9 cellular contexts compared by ENCODE assay signal in the genomic region with DNA sequence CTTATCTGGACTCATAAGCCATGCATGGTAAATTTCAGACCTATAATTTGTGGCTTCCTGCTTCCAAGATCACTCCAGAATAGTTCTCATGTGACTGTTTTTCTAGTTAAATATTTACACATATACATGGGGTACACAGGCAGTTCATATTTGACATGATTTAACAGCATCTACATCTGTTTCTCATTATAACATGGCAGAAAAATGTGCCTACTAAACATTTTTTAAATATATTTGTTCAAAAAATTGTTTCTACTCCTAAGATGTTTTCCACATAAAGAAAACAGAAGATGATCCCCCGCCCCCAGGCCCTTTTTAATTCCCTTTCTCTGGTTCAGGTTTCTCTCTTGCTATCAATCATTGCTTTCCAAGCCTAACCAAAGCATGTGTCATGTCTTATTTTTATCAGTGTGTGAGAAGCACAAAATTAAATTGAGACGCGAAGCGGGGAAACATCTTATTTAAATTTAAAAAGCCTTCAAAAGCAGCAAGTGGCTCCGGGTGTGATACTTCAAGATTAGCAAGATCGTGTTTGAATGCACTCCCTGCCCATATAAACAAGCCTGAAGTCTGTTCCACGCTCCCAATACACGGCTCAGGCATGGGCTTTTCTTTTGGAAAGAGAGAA. TPM values are rescaled to one million over a fixed set of nuclear protein-coding genes. Genes with fewer than 3 reads are reported as not detected.
DNase-seq lines count a peak whose midpoint lies in the region; ATAC-seq and TF ChIP-seq lines count a peak whose summit lies in the region.
"Had no signal": no experiment of that assay in that cellular context is flagged by ENCODE, and none has a peak within 500 bp of the region (broad histone marks: within the 10 kb centered on the region; RNA-seq: fewer than 3 reads in every experiment).

No MANE protein-coding gene starts in this region.

- DNase-seq in A673 (ENCODE audit: low spot score) (peak; percentile 59), NCI-H69 (lab: John Stamatoyannopoulos, UW) (peak; percentile 74), glomerular visceral epithelial cell (ENCODE audit: extremely low spot score) (peak; percentile 71), lower lobe of right lung (no peak)
- no peak for DNase-seq in stimulated activated CD4-positive, alpha-beta T cell treated with anti-CD3 and anti-CD28 coated beads, Interleukin-1b, Interleukin-23, amount 100 ng/mL, for 48 hours
- no peak for DNase-seq in stimulated activated CD4-positive, alpha-beta T cell treated with anti-CD3 and anti-CD28 coated beads, Interleukin-4, amount 100 ng/mL, for 1 hour
- DNase-seq: nucleus accumbens had no signal

- H3K27me3 ChIP-seq in A673 (replicated peaks; ENCODE audit: insufficient read depth, low read depth, low read length, poor library complexity) (no peaks in the 10 kb centered on the region), lower lobe of right lung (ENCODE audit: low read depth) (no peaks in the 10 kb centered on the region)

- CTCF ChIA-PET in A673 (lab: Charles Lee), result no interaction called here

- H3K27ac ChIP-seq in A673 (ENCODE audit: low read depth, low read length, poor library complexity, severe bottlenecking) (peak overlapping the region; percentile 65), lower lobe of right lung (no peak overlapping the region)

- no TSS peak for BruUV-seq in A673 (replicated peaks; lab: Mats Ljungman, UMichigan)

- POLR2A ChIA-PET in A673 (lab: Charles Lee; ENCODE audit: low non-redundant PET), result no interaction called here

- H3K4me3 ChIP-seq in A673 (ENCODE audit: low read depth, low read length, poor library complexity, severe bottlenecking) (peak overlapping the region; percentile 5), lower lobe of right lung (no peak overlapping the region)

- intact Hi-C loops in A673 (cut with micrococcal nuclease; ENCODE audit: unreplicated experiment), result no loop called here
- intact Hi-C loops in lower lobe of right lung (cut with DNase I), result no loop called here

- H3K4me1 ChIP-seq in A673 (ENCODE audit: insufficient read depth, low read length, poor library complexity, severe bottlenecking), result peaks cover 28% of the 10 kb centered on the region
- no peaks in the 10 kb centered on the region for H3K4me1 ChIP-seq in lower lobe of right lung

- TF ChIP-seq CTCF in A673 (conservative IDR thresholded peaks at IDR 0.05; ENCODE audit: low read depth, low read length), result no peak
- no peak for TF ChIP-seq CTCF in lower lobe of right lung (IDR thresholded peaks at IDR 0.05)

- H3K9me3 ChIP-seq in A673 (ENCODE audit: low read depth, low read length, poor library complexity, severe bottlenecking) (no peaks in the 10 kb centered on the region), lower lobe of right lung (no peaks in the 10 kb centered on the region)

- H3K36me3 ChIP-seq in A673 (ENCODE audit: insufficient read depth, low read length, poor library complexity, severe bottlenecking) (no peaks in the 10 kb centered on the region), lower lobe of right lung (no peaks in the 10 kb centered on the region)

- ATAC-seq in GM21381 (IDR thresholded peaks at IDR 0.05; ENCODE audit: unreplicated experiment) (peak; percentile 53), GM18520 (IDR thresholded peaks at IDR 0.05; ENCODE audit: unreplicated experiment) (no peak), lower lobe of right lung (no peak)

RNA-seq across cellular contexts. Expression of gene IPCEF1, which starts 37.3 kb away (rescaled TPM):
- 1.4 and 1.6 TPM in 2 replicates for total RNA-seq in A673 (2021)
- 7.9 TPM for total RNA-seq in lower lobe of right lung

Comparison
In these comparisons a context has a peak if more than half of its experiments do, and no peak if none do; other contexts are left out.
1. DNase-seq: peak in A673 (single experiment), NCI-H69 (single experiment) and glomerular visceral epithelial cell (single experiment); none in stimulated activated CD4-positive, alpha-beta T cell treated with anti-CD3 and anti-CD28 coated beads, Interleukin-1b, Interleukin-23, amount 100 ng/mL, for 48 hours (single experiment), lower lobe of right lung (single experiment) and stimulated activated CD4-positive, alpha-beta T cell treated with anti-CD3 and anti-CD28 coated beads, Interleukin-4, amount 100 ng/mL, for 1 hour (single experiment).